ENCODE assay signal across 9 cellular contexts in the genomic region with DNA sequence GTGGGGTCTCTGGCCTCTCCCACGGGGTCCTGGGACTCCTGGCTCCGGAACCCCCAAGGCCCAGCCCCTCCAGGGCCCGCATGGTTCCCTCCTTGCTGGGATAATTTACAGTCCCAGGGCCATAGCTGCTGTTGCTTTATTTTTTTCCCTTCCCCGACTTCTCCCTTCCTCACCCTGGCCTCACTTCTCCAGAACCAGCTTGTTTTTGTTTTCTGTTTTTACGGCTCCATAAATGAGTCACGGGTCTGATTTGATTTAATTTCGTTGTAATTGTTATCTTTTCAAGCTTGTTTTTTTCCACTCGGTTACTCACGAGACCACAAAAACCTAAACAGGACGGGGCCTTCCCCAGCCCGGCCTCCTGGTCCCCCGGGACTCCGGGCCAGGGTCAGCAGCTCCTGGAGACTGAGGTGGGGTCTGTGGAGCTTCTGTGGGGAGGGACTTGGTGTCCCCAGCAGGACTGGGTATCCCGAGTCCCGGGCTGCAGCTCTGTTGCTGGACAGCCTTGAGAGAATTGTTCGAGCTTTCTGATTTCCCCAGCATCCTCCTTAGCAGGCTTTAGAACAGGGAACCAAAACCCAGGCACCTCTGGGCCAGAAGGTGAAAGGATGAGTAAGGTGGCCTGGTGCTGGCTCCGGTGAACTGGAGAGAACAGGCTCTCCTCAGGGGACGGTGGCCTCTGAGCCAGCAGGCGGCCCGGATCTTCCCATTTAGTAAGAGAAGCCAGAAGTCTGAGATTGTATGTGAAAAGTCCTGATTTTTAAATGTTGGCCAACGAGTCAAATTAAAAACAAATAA.
DNase-seq lines count a peak whose midpoint lies in the region; ATAC-seq and TF ChIP-seq lines count a peak whose summit lies in the region.
"Had no signal": no experiment of that assay in that cellular context is flagged by ENCODE, and none has a peak within 500 bp of the region (broad histone marks: within the 10 kb centered on the region; RNA-seq: fewer than 3 reads in every experiment).

No MANE protein-coding gene starts in this region.

- no peak for DNase-seq in breast epithelium (ENCODE audit: low spot score in 2 of 2)
- DNase-seq in naive B cell: peak; percentile 30
- DNase-seq in NCI-H82 treated with DMSO at 0.1 percent for 48 hours (lab: John Stamatoyannopoulos, UW; ENCODE audit: unreplicated experiment): no peak
- DNase-seq in NCI-H2227 (lab: John Stamatoyannopoulos, UW; ENCODE audit: unreplicated experiment): no peak
- DNase-seq in NCI-H345 treated with DMSO at 0.1 percent for 48 hours (lab: John Stamatoyannopoulos, UW; ENCODE audit: unreplicated experiment): no peak

- H3K27me3 Mint-ChIP-seq in naive B cell: peaks cover 21 to 55% (median 52%) of the 10 kb centered on the region in 3 donors

- no peaks in the 10 kb centered on the region for H3K27me3 ChIP-seq in breast epithelium

- peak; percentile 17 for TF ChIP-seq POLR2A in breast epithelium (IDR thresholded peaks at IDR 0.05)

- H3K36me3 ChIP-seq in breast epithelium: no peaks in the 10 kb centered on the region

- intact Hi-C loops in breast epithelium (cut with DNase I; ENCODE audit: low total_unique reads): no loop called here

- no peaks in the 10 kb centered on the region for H3K9me3 ChIP-seq in breast epithelium

- no peak for TF ChIP-seq CTCF in breast epithelium (IDR thresholded peaks at IDR 0.05)

- peak overlapping the region in 1 of 3 donors; percentile 13 for H3K4me3 ChIP-seq in breast epithelium

- peak; percentile 62 for ATAC-seq in GM18502 (IDR thresholded peaks at IDR 0.05; ENCODE audit: poor library complexity, unreplicated experiment)
- ATAC-seq in HG03196 (IDR thresholded peaks at IDR 0.05; ENCODE audit: unreplicated experiment): peak; percentile 47
- peak; percentile 82 to 83 for ATAC-seq in naive B cell (ENCODE audit: low read depth in 2 of 2)
- ATAC-seq in HG03442 (IDR thresholded peaks at IDR 0.05; ENCODE audit: unreplicated experiment): no peak
- ATAC-seq: naive thymus-derived CD4-positive, alpha-beta T cell had no signal

- peak overlapping the region; percentile 87 to 94 for H3K27ac ChIP-seq in breast epithelium

- peak overlapping the region in 5 of 6 donors; percentile 44 to 88 (median 73) for H3K27ac Mint-ChIP-seq in naive B cell

- H3K4me3 Mint-ChIP-seq in naive B cell: peak overlapping the region in 7 of 8 donors; percentile 49 to 83 (median 79)

- peaks cover 14 to 35% (median 35%) of the 10 kb centered on the region in 3 donors for H3K4me1 Mint-ChIP-seq in naive B cell

- peaks cover 20 to 28% of the 10 kb centered on the region in 2 donors for H3K4me1 ChIP-seq in breast epithelium

- no peaks in the 10 kb centered on the region for H3K36me3 Mint-ChIP-seq in naive B cell
- H3K36me3 Mint-ChIP-seq: naive thymus-derived CD4-positive, alpha-beta T cell had no signal

- peaks cover 0 to 2% (median 0%) of the 10 kb centered on the region in 7 donors for H3K9me3 Mint-ChIP-seq in naive B cell
- H3K9me3 Mint-ChIP-seq: naive thymus-derived CD4-positive, alpha-beta T cell had no signal
